In genomic region chr17:17073627-17074521, GRCh38 we compare ENCODE assay signal across 13 cellular contexts. TPM values are rescaled to one million over a fixed set of nuclear protein-coding genes. Genes with fewer than 3 reads are reported as not detected.
DNase-seq lines count a peak whose midpoint lies in the region; ATAC-seq and TF ChIP-seq lines count a peak whose summit lies in the region.
"Had no signal": no experiment of that assay in that cellular context is flagged by ENCODE, and none has a peak within 500 bp of the region (broad histone marks: within the 10 kb centered on the region; RNA-seq: fewer than 3 reads in every experiment).

No MANE protein-coding gene starts in this region.

- POLR2A ChIA-PET in CD4-positive, alpha-beta T cell (lab: Charles Lee), result no interaction called here
- POLR2A ChIA-PET in RWPE1 (lab: Yijun Ruan, JAX; ENCODE audit: low non-redundant PET), result no interaction called here

- no peak for DNase-seq in CD4-positive, alpha-beta T cell
- no peak for DNase-seq in RWPE1 (ENCODE audit: low spot score)
- DNase-seq in fibroblast of mammary gland (ENCODE audit: low read depth), result peak; percentile 56
- DNase-seq in posterior vena cava (ENCODE audit: low spot score), result peak; percentile 85
- no peak for DNase-seq in GM13976 (ENCODE audit: low spot score)
- no peak for DNase-seq in midbrain (lab: John Stamatoyannopoulos, UW)
- DNase-seq in activated T-cell treated with anti-CD3 and anti-CD28 coated beads, Interleukin-2, amount 50 U/mL, for 1 hour, result no peak
- DNase-seq in stimulated activated CD4-positive, alpha-beta T cell treated with anti-CD3 and anti-CD28 coated beads, Interleukin-12 subunit alpha, Interleukin-12 subunit beta, amount 100 ng/mL, for 4 hours, result no peak
- DNase-seq: activated CD4-positive, CD25-positive, alpha-beta regulatory T cell treated with anti-CD3 and anti-CD28 coated beads, Interleukin-2, amount 50 U/mL, for 72 hours; COR-L47; NCI-H1417 treated with DMSO at 0.1 percent for 48 hours had no signal

- no peak overlapping the region for H3K27ac ChIP-seq in CD4-positive, alpha-beta T cell (ENCODE audit: low read depth, low read length)
- H3K27ac ChIP-seq in RWPE1, result peak overlapping the region; percentile 88

- peaks cover 64% of the 10 kb centered on the region for H3K4me1 Mint-ChIP-seq in CD4-positive, alpha-beta T cell (ENCODE audit: low read depth)

- intact Hi-C loops in CD4-positive, alpha-beta T cell (cut with DNase I, micrococcal nuclease), result no loop called here
- intact Hi-C loops in posterior vena cava (cut with DNase I), result no loop called here

- no peak overlapping the region for H3K4me3 Mint-ChIP-seq in CD4-positive, alpha-beta T cell
- H3K4me3 Mint-ChIP-seq: stimulated activated memory B cell treated with anti-CD40 and anti-IgM and Interleukin-4, amounts not matched to agents 10 μg/mL and 1 μg/mL and 100 μg/mL, for 72 hours had no signal

- peaks cover 83% of the 10 kb centered on the region for H3K36me3 Mint-ChIP-seq in CD4-positive, alpha-beta T cell (ENCODE audit: low read depth)

- no peaks in the 10 kb centered on the region for H3K27me3 ChIP-seq in CD4-positive, alpha-beta T cell (ENCODE audit: control insufficient read depth, insufficient read depth, low read length)

- H3K9me3 ChIP-seq in CD4-positive, alpha-beta T cell (ENCODE audit: control insufficient read depth, low read length), result peaks cover 5% of the 10 kb centered on the region

- H3K4me3 ChIP-seq in fibroblast of mammary gland (ENCODE audit: control insufficient read depth, low read depth, low read length), result no peak overlapping the region
- H3K4me3 ChIP-seq: coronary artery had no signal

- in situ Hi-C loops in GM13976 (cut with MboI; ENCODE audit: low sequenced_read_pairs, unreplicated experiment), result no loop called here

- no peak for ATAC-seq in CD4-positive, alpha-beta T cell (ENCODE audit: poor library complexity)
- ATAC-seq: stimulated activated memory B cell treated with anti-CD40 and anti-IgM and Interleukin-4, amounts not matched to agents 10 μg/mL and 1 μg/mL and 100 μg/mL, for 72 hours had no signal

- peak overlapping the region; percentile 79 for H3K27ac Mint-ChIP-seq in CD4-positive, alpha-beta T cell
- H3K27ac Mint-ChIP-seq: stimulated activated memory B cell treated with anti-CD40 and anti-IgM and Interleukin-4, amounts not matched to agents 10 μg/mL and 1 μg/mL and 100 μg/mL, for 72 hours had no signal

- TF ChIP-seq CTCF in CD4-positive, alpha-beta T cell (IDR thresholded peaks at IDR 0.05), result no peak
- TF ChIP-seq CTCF in RWPE1 (conservative IDR thresholded peaks at IDR 0.05; ENCODE audit: low read depth) (no peak), fibroblast of mammary gland (conservative IDR thresholded peaks at IDR 0.05; ENCODE audit: control insufficient read depth, insufficient read depth, low read depth, low read length) (no peak), GM13976 (IDR thresholded peaks at IDR 0.05; ENCODE audit: borderline replicate concordance, control extremely low read depth, extremely low read depth, insufficient read depth, missing control alignments) (no peak)

- peaks cover 3% of the 10 kb centered on the region for H3K9me3 Mint-ChIP-seq in CD4-positive, alpha-beta T cell

- no peaks in the 10 kb centered on the region for H3K27me3 Mint-ChIP-seq in CD4-positive, alpha-beta T cell
- H3K27me3 Mint-ChIP-seq: stimulated activated memory B cell treated with anti-CD40 and anti-IgM and Interleukin-4, amounts not matched to agents 10 μg/mL and 1 μg/mL and 100 μg/mL, for 72 hours had no signal

- CTCF ChIA-PET in CD4-positive, alpha-beta T cell (lab: Charles Lee), result no interaction called here
- CTCF ChIA-PET in RWPE1 (lab: Yijun Ruan, JAX), result interaction anchor here (1.1 kb wide), 1 partner anchor 47 kb away, joined by 3 read pairs; no protein-coding TSS in a partner anchor

RNA-seq across cellular contexts. Expression of gene MPRIP, which starts 31.6 kb away (rescaled TPM):
- total RNA-seq in CD4-positive, alpha-beta T cell, result 100 to 1,000 TPM; 176 to 188 TPM
- total RNA-seq in posterior vena cava, result 100 to 1,000 TPM; 359 to 405 TPM

Comparison
In these comparisons a context has a peak if more than half of its experiments do, and no peak if none do; other contexts are left out.
1. DNase-seq: peak in fibroblast of mammary gland (single experiment) and posterior vena cava (single experiment); none in CD4-positive, alpha-beta T cell (0 of 10), RWPE1 (single experiment), GM13976 (single experiment), midbrain (single experiment), activated T-cell treated with anti-CD3 and anti-CD28 coated beads, Interleukin-2, amount 50 U/mL, for 1 hour (single experiment) and stimulated activated CD4-positive, alpha-beta T cell treated with anti-CD3 and anti-CD28 coated beads, Interleukin-12 subunit alpha, Interleukin-12 subunit beta, amount 100 ng/mL, for 4 hours (single experiment).